ENCODE assay signal across 11 cellular contexts in the genomic region with DNA sequence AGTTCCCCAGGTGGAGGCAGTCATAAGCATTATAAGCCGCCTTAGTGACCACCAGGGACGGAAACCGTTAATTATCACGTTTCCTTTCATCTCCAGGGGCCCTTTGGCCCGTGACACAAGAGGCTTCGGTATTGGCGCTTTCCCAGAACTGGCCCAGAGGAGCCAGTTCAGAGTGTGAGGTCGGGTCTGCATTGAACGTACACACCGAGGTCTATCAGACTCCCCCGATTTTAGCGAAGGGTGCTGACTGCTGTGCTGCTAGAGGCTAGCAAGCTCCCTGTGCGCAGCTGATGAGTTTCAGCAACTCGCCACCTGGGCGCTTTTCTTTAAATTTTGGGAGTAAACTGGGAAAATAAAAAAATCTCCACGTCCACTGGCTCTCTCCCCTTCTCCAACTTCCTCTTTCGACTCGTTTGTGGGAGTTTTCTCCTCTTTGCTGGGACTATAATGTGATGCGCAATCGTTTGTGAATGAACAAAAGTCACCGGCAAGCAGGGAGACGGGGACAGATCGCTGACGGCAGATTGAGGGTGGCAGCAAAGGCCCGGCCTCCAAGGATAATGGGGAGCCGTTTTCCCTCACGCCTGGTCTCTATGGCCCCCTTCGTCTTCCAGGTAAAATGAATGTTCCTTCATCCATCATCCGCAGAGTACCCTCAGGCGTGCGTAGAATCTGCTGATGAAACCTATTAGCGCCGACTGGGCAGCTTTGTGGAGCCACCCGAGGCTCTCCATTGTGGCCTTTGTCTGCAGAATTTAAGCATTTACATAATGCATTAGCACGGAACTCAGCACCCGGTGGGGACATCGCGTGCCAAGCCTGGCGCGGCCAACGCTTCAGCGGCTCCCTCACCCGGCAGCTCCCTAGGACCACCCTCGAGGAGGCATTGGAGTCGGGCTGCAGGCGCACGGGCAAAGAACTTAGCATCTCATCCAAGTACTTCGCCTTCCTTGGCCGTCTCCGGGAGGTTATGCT. TPM values are rescaled to one million over a fixed set of nuclear protein-coding genes. Genes with fewer than 3 reads are reported as not detected.
DNase-seq lines count a peak whose midpoint lies in the region; ATAC-seq and TF ChIP-seq lines count a peak whose summit lies in the region.
"Had no signal": no experiment of that assay in that cellular context is flagged by ENCODE, and none has a peak within 500 bp of the region (broad histone marks: within the 10 kb centered on the region; RNA-seq: fewer than 3 reads in every experiment).

No MANE protein-coding gene starts in this region.

- peaks cover 26% of the 10 kb centered on the region for H3K4me1 Mint-ChIP-seq in activated naive CD4-positive, alpha-beta T cell treated with anti-CD3 and anti-CD28 coated beads, Interleukin-2, amount 50 U/mL, for 24 hours

- TF ChIP-seq EP300 in tibial nerve (IDR thresholded peaks at IDR 0.05), result no peak

- peaks cover 5% of the 10 kb centered on the region for H3K9me3 Mint-ChIP-seq in activated naive CD4-positive, alpha-beta T cell treated with anti-CD3 and anti-CD28 coated beads, Interleukin-2, amount 50 U/mL, for 24 hours

- no peak overlapping the region for H3K27ac ChIP-seq in ectodermal cell (ENCODE audit: insufficient read depth, low read depth, low read length, poor library complexity, severe bottlenecking)
- H3K27ac ChIP-seq in muscle layer of duodenum (ENCODE audit: low read length), result no peak overlapping the region
- H3K27ac ChIP-seq in tibial nerve, result peak overlapping the region in 1 of 4 donors; percentile 3

- H3K4me3 ChIP-seq in ectodermal cell (ENCODE audit: insufficient read depth, low read depth, low read length), result peak overlapping the region; percentile 25
- H3K4me3 ChIP-seq in muscle layer of duodenum (ENCODE audit: low read depth in 1 of 2, low read length in 2 of 2), result peak overlapping the region; percentile 28 to 50
- peak overlapping the region; percentile 31 to 64 (median 51) for H3K4me3 ChIP-seq in tibial nerve
- H3K4me3 ChIP-seq: K562 had no signal

- DNase-seq in activated naive CD4-positive, alpha-beta T cell (lab: John Stamatoyannopoulos, UW), result no peak
- no peak for DNase-seq in tibial nerve (ENCODE audit: low spot score in 2 of 2)
- no peak for DNase-seq in NCI-H2196 (lab: John Stamatoyannopoulos, UW; ENCODE audit: unreplicated experiment)
- DNase-seq: effector CD8-positive, alpha-beta T cell had no signal

- no peak for TF ChIP-seq CTCF in tibial nerve (IDR thresholded peaks at IDR 0.05)

- peak overlapping the region; percentile 39 for H3K4me3 Mint-ChIP-seq in activated naive CD4-positive, alpha-beta T cell treated with anti-CD3 and anti-CD28 coated beads, Interleukin-2, amount 50 U/mL, for 24 hours

- H3K4me1 ChIP-seq in ectodermal cell (ENCODE audit: control insufficient read depth, insufficient read depth, low read length) (peaks cover 33% of the 10 kb centered on the region), muscle layer of duodenum (ENCODE audit: control insufficient read depth in 1 of 2, insufficient read depth in 2 of 2, low read length in 2 of 2) (peaks cover 0 to 15% of the 10 kb centered on the region in 2 donors), tibial nerve (peaks cover 0 to 39% (median 13%) of the 10 kb centered on the region in 4 donors)

- H3K27me3 ChIP-seq in ectodermal cell (ENCODE audit: control insufficient read depth, insufficient read depth, low read length, poor library complexity, severe bottlenecking) (peaks cover 74% of the 10 kb centered on the region), muscle layer of duodenum (ENCODE audit: low read depth, low read length) (peaks cover 17% of the 10 kb centered on the region), tibial nerve (peaks cover 0 to 36% of the 10 kb centered on the region in 2 donors)

- no peak for TF ChIP-seq POLR2A in tibial nerve (IDR thresholded peaks at IDR 0.05)

- 0% methylated on average over 47 of the region's 50 CpGs for WGBS in ectodermal cell, 2 experiments
- 1 to 2% methylated on average over 50 of the region's 50 CpGs for WGBS in tibial nerve, 2 donors

- no peak overlapping the region for H3K27ac Mint-ChIP-seq in activated naive CD4-positive, alpha-beta T cell treated with anti-CD3 and anti-CD28 coated beads, Interleukin-2, amount 50 U/mL, for 24 hours

- H3K36me3 ChIP-seq in ectodermal cell (ENCODE audit: control insufficient read depth, insufficient read depth, low read length), result no peaks in the 10 kb centered on the region
- H3K36me3 ChIP-seq in muscle layer of duodenum (ENCODE audit: control insufficient read depth in 1 of 2, insufficient read depth in 2 of 2, low read length in 2 of 2), result no peaks in the 10 kb centered on the region
- no peaks in the 10 kb centered on the region for H3K36me3 ChIP-seq in tibial nerve

- ATAC-seq in HG03095 (IDR thresholded peaks at IDR 0.05; ENCODE audit: unreplicated experiment) (no peak), HG02623 (IDR thresholded peaks at IDR 0.05; ENCODE audit: unreplicated experiment) (no peak)
- ATAC-seq: K562 had no signal

- H3K9me3 ChIP-seq in ectodermal cell (ENCODE audit: control insufficient read depth, low read length), result no peaks in the 10 kb centered on the region
- H3K9me3 ChIP-seq in muscle layer of duodenum (ENCODE audit: control insufficient read depth in 1 of 2, low read length in 2 of 2), result no peaks in the 10 kb centered on the region
- H3K9me3 ChIP-seq in tibial nerve, result no peaks in the 10 kb centered on the region

- H3K36me3 Mint-ChIP-seq in activated naive CD4-positive, alpha-beta T cell treated with anti-CD3 and anti-CD28 coated beads, Interleukin-2, amount 50 U/mL, for 24 hours, result no peaks in the 10 kb centered on the region

- H3K27me3 Mint-ChIP-seq in activated naive CD4-positive, alpha-beta T cell treated with anti-CD3 and anti-CD28 coated beads, Interleukin-2, amount 50 U/mL, for 24 hours, result peaks cover 49% of the 10 kb centered on the region

RNA-seq across cellular contexts. Expression of gene LRAT, which starts 1.6 kb away (rescaled TPM):
- polyA plus RNA-seq in ectodermal cell (2013, experiment 1 of 4), result 1.0 TPM
- 2.0 TPM for polyA plus RNA-seq in ectodermal cell (2013, experiment 2 of 4)
- polyA plus RNA-seq in ectodermal cell (2013, experiment 3 of 4), result 0.96 TPM
- 0.69 TPM for polyA plus RNA-seq in ectodermal cell (2013, experiment 4 of 4)
- 1 to 10 TPM in 1 of 4 donors, under 1 TPM in 2, not detected in 1; 0.42 to 1.1 (median 0.60) TPM for total RNA-seq in tibial nerve
- polyA plus RNA-seq: CD14-positive monocyte had no signal

RNA-seq across cellular contexts. Expression of gene RBM46, which starts 38.9 kb away (rescaled TPM):
- not detected for polyA plus RNA-seq in ectodermal cell (2013, experiment 1 of 4)
- not detected for polyA plus RNA-seq in ectodermal cell (2013, experiment 2 of 4)
- not detected for polyA plus RNA-seq in ectodermal cell (2013, experiment 3 of 4)
- polyA plus RNA-seq in ectodermal cell (2013, experiment 4 of 4), result not detected
- total RNA-seq in tibial nerve, result under 1 TPM in 1 of 4 donors, not detected in 3; 0.39 TPM
- total RNA-seq: K562 had no signal
- polyA plus RNA-seq: CD14-positive monocyte had no signal
